Comparison of ENCODE assay signal across 8 cellular contexts in the genomic region with DNA sequence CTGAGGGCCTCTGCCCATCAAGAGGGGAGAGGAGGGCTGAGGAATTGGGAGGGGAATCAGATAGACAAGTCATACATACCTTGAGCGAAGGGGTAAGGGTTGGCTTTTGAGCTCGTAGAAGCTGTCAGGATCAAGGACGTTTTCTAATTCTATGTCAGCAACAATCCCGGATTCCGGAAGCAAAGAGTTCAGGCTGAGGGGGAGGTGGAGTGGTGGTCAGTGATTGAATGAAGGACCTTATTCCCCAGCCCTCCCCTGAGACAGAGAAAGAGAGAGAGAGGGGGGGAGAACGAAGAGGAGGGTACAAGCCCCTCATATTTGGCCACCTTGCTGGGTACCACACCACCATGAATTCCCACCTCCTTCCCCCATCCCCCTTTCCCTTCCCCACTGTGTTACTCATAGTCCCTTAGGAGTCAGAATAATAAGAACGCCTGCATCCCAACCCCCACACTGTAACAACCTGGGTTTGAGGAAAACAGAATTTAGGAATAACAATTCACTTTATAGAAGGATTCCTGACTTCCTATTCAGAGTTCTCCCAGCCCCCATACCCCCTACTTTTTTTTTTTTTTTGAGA. TPM values are rescaled to one million over a fixed set of nuclear protein-coding genes. Genes with fewer than 3 reads are reported as not detected.
DNase-seq lines count a peak whose midpoint lies in the region; FAIRE-seq and TF ChIP-seq lines count a peak whose summit lies in the region.

No MANE protein-coding gene starts in this region.

- 0 out of 2 replicates have a peak overlapping the region, but pooled peaks have one; percentile 19 for H3K9ac ChIP-seq in BLaER1
- H3K9ac ChIP-seq in duodenal mucosa (ENCODE audit: low read depth in 1 of 2, low read length in 2 of 2) = peak overlapping the region in 1 of 2 donors; percentile 10

- peak overlapping the region; percentile 52 for H3K4me2 ChIP-seq in BLaER1

- H4K20me1 ChIP-seq in BLaER1 = 0 out of 2 replicates have a peak, but pooled peaks cover 10% of the 10 kb centered on the region

- H3K27me3 Mint-ChIP-seq in nephron (ENCODE audit: low read depth) = no peaks in the 10 kb centered on the region

- H3K27me3 ChIP-seq in BLaER1 = peaks cover 9% of the 10 kb centered on the region; the same call in 1 of the 2 replicates
- no peaks in the 10 kb centered on the region for H3K27me3 ChIP-seq in duodenal mucosa (ENCODE audit: control insufficient read depth in 1 of 2, insufficient read depth in 2 of 2, low read length in 2 of 2)

- H3K4me3 ChIP-seq in BLaER1 (no peak overlapping the region), duodenal mucosa (ENCODE audit: low read depth in 1 of 2, low read length in 2 of 2) (peak overlapping the region in 1 of 2 donors; percentile 32)

- no peak for TF ChIP-seq CTCF in nephron (IDR thresholded peaks at IDR 0.05; ENCODE audit: unreplicated experiment in 3 of 3)

- H3K4me1 ChIP-seq in BLaER1 (peaks cover 37% of the 10 kb centered on the region), duodenal mucosa (ENCODE audit: control insufficient read depth in 1 of 2, insufficient read depth in 2 of 2, low read length in 2 of 2) (peaks cover 9 to 20% of the 10 kb centered on the region in 2 donors)

- peak overlapping the region; percentile 92 to 97 (median 97) for H3K4me3 Mint-ChIP-seq in nephron

- H3K4me1 Mint-ChIP-seq in nephron = peaks cover 22% of the 10 kb centered on the region

- H3K27ac ChIP-seq in BLaER1 (no peak overlapping the region), duodenal mucosa (ENCODE audit: low read depth, low read length) (peak overlapping the region; percentile 44)

- H3K9me3 Mint-ChIP-seq in nephron = peaks cover 18% of the 10 kb centered on the region

- in situ Hi-C loops in G401 (cut with HindIII; ENCODE audit: low sequenced_read_pairs) = no loop called here

- H3K36me3 ChIP-seq in BLaER1 (peaks cover 35% of the 10 kb centered on the region), duodenal mucosa (ENCODE audit: control insufficient read depth in 1 of 2, insufficient read depth in 2 of 2, low read length in 2 of 2) (peaks cover 3 to 24% of the 10 kb centered on the region in 2 donors)

- FAIRE-seq in frontal cortex (lab: Jason Lieb, UNC) = no peak

- peaks cover 23% of the 10 kb centered on the region for H3K36me3 Mint-ChIP-seq in nephron (ENCODE audit: low read depth)

- H3K27ac Mint-ChIP-seq in nephron = peak overlapping the region; percentile 90 to 94 (median 93)

- DNase-seq in NCI-H460 (ENCODE audit: extremely low read depth, low read depth) (peak; percentile 13), NOMO-1 treated with DMSO at 0.1 percent for 48 hours (lab: John Stamatoyannopoulos, UW; ENCODE audit: unreplicated experiment) (no peak), NCI-H1694 (lab: John Stamatoyannopoulos, UW) (no peak), frontal cortex (ENCODE audit: low spot score in 2 of 2) (no peak), G401 (ENCODE audit: low spot score) (no peak)

- H3K9me3 ChIP-seq in BLaER1 (0 out of 2 replicates have a peak, but pooled peaks cover 3% of the 10 kb centered on the region), duodenal mucosa (ENCODE audit: control insufficient read depth in 1 of 2, low read length in 2 of 2) (no peaks in the 10 kb centered on the region)

RNA-seq across cellular contexts. Expression of a gene that starts 2.7 kb away (rescaled TPM):
- total RNA-seq in NCI-H460 (2014; rRNA removed; shearing (Covaris generic)) = 56.8 and 59.4 TPM in 2 replicates
- 62.8 and 73.7 TPM in 2 replicates for polyA plus RNA-seq in NCI-H460 (2014; cell fraction: nucleus; rRNA removed)
- total RNA-seq in frontal cortex = 8.6 TPM
- 27.3 and 50.0 TPM in 2 replicates for total RNA-seq in G401 (2014; rRNA removed; shearing (Covaris generic))

RNA-seq across cellular contexts. Expression of a gene that starts 18.3 kb away (rescaled TPM):
- total RNA-seq in NCI-H460 (2014; rRNA removed; shearing (Covaris generic)) = 0.22 and 0.52 TPM in 2 replicates
- polyA plus RNA-seq in NCI-H460 (2014; cell fraction: nucleus; rRNA removed) = 0.84 and 1.2 TPM in 2 replicates
- total RNA-seq in frontal cortex = 1.6 TPM
- total RNA-seq in G401 (2014; rRNA removed; shearing (Covaris generic)) = 0.12 and 0.98 TPM in 2 replicates

RNA-seq across cellular contexts. Expression of a gene that starts 33.3 kb away (rescaled TPM):
- total RNA-seq in NCI-H460 (2014; rRNA removed; shearing (Covaris generic)) = 8.1 and 11.1 TPM in 2 replicates
- 2.3 and 9.1 TPM in 2 replicates for polyA plus RNA-seq in NCI-H460 (2014; cell fraction: nucleus; rRNA removed)
- total RNA-seq in frontal cortex = 6.1 TPM
- total RNA-seq in G401 (2014; rRNA removed; shearing (Covaris generic)) = 4.6 and 10.8 TPM in 2 replicates

RNA-seq across cellular contexts. Expression of a gene that starts 38.4 kb away (rescaled TPM):
- total RNA-seq in NCI-H460 (2014; rRNA removed; shearing (Covaris generic)) = 31.6 and 33.1 TPM in 2 replicates
- 78.7 and 80.9 TPM in 2 replicates for polyA plus RNA-seq in NCI-H460 (2014; cell fraction: nucleus; rRNA removed)
- 35.1 TPM for total RNA-seq in frontal cortex
- total RNA-seq in G401 (2014; rRNA removed; shearing (Covaris generic)) = 19.1 and 22.9 TPM in 2 replicates

RNA-seq across cellular contexts. Expression of a gene that starts 39.2 kb away (rescaled TPM):
- total RNA-seq in NCI-H460 (2014; rRNA removed; shearing (Covaris generic)) = 85.0 and 104 TPM in 2 replicates
- 123 and 175 TPM in 2 replicates for polyA plus RNA-seq in NCI-H460 (2014; cell fraction: nucleus; rRNA removed)
- total RNA-seq in frontal cortex = 24.5 TPM
- 18.6 and 36.0 TPM in 2 replicates for total RNA-seq in G401 (2014; rRNA removed; shearing (Covaris generic))
